ENCODE assay signal across 25 cellular contexts in the genomic region with DNA sequence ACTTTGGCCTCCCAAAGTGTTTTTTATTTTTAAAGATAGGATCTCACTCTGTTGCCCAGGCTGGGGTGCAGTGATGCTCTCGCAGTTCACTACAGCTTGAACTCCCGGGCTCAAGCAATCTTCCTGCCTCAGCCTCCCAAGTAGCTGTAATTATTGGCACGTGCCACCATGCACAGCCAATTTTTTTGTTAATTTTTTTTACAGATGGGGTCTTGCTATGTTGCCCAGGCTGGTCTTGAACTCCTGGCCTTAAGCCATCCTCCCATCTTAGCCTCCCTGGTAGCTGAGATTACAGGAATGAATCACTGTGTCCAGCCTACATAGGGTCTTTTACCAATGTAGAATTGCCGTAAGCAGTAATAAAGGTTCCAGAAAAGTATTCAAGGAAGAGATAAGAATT. TPM values are rescaled to one million over a fixed set of nuclear protein-coding genes. Genes with fewer than 3 reads are reported as not detected.
DNase-seq lines count a peak whose midpoint lies in the region; ATAC-seq, FAIRE-seq and TF ChIP-seq lines count a peak whose summit lies in the region.
"Had no signal": no experiment of that assay in that cellular context is flagged by ENCODE, and none has a peak within 500 bp of the region (broad histone marks: within the 10 kb centered on the region; RNA-seq: fewer than 3 reads in every experiment).

No MANE protein-coding gene starts in this region.

- H3K9me3 ChIP-seq in HepG2 (ENCODE audit: low read length) = no peaks in the 10 kb centered on the region
- H3K9me3 ChIP-seq in right lobe of liver = no peaks in the 10 kb centered on the region
- no peaks in the 10 kb centered on the region for H3K9me3 ChIP-seq in K562 (replicated peaks; ENCODE audit: control insufficient read depth, insufficient read depth, low read depth, low read length)
- H3K9me3 ChIP-seq in neutrophil = no peaks in the 10 kb centered on the region
- H3K9me3 ChIP-seq: BE2C had no signal

- DNase-seq in HepG2 (ENCODE audit: low spot score) (no peak), right lobe of liver (no peak), HFFc6 (no peak), K562 (ENCODE audit: extremely low read depth in 1 of 4, low spot score in 3 of 4) (no peak), NCI-H1048 (lab: John Stamatoyannopoulos, UW) (no peak)
- DNase-seq in T-helper 2 cell treated with Interferon-gamma antibody and Interleukin-4, amounts not matched to agents 5 μg/mL and 100 μg/mL, for 36 hours (ENCODE audit: low spot score) = no peak
- DNase-seq: 8988T; ACHN; BE2C; C1 segment of cervical spinal cord; CD4-positive, alpha-beta memory T cell; CD4-positive, CD25-positive, alpha-beta regulatory T cell; CD8-positive, alpha-beta memory T cell; COR-L47; DMS 273 treated with DMSO at 0.1 percent for 48 hours; DMS79 treated with DMSO at 0.1 percent for 48 hours; GF-D8 had no signal

- TF ChIP-seq POLR2A in HepG2 (IDR thresholded peaks at IDR 0.05; ENCODE audit: insufficient read depth in 1 of 2, low read depth in 2 of 2, low read length in 2 of 2) (no peak), right lobe of liver (IDR thresholded peaks at IDR 0.05) (no peak), K562 (conservative IDR thresholded peaks at IDR 0.05) (no peak)

- H3K9ac ChIP-seq in HepG2 (ENCODE audit: insufficient read depth, low read depth, low read length) (no peak overlapping the region), K562 (ENCODE audit: insufficient read depth in 1 of 2, low read depth in 2 of 2, low read length in 2 of 2) (no peak overlapping the region)
- H3K9ac ChIP-seq: BLaER1 had no signal

- H3K36me3 Mint-ChIP-seq in HFFc6 (ENCODE audit: low read depth) = peaks cover 26% of the 10 kb centered on the region
- H3K36me3 Mint-ChIP-seq in stimulated activated memory B cell treated with anti-CD40 and anti-IgM and Interleukin-4, amounts not matched to agents 10 μg/mL and 1 μg/mL and 100 μg/mL, for 72 hours = peaks cover 33% of the 10 kb centered on the region
- H3K36me3 Mint-ChIP-seq in T-helper 2 cell treated with Interferon-gamma antibody and Interleukin-4, amounts not matched to agents 5 μg/mL and 100 μg/mL, for 36 hours (ENCODE audit: low read depth) = peaks cover 11% of the 10 kb centered on the region

- no peaks in the 10 kb centered on the region for H3K9me3 Mint-ChIP-seq in HFFc6
- no peaks in the 10 kb centered on the region for H3K9me3 Mint-ChIP-seq in stimulated activated memory B cell treated with anti-CD40 and anti-IgM and Interleukin-4, amounts not matched to agents 10 μg/mL and 1 μg/mL and 100 μg/mL, for 72 hours
- H3K9me3 Mint-ChIP-seq in T-helper 2 cell treated with Interferon-gamma antibody and Interleukin-4, amounts not matched to agents 5 μg/mL and 100 μg/mL, for 36 hours = no peaks in the 10 kb centered on the region
- H3K9me3 Mint-ChIP-seq: CD4-positive, CD25-positive, alpha-beta regulatory T cell; CD8-positive, alpha-beta memory T cell had no signal

- no peak for TF ChIP-seq RAD21 in HepG2 (CRISPR knock-in tag; IDR thresholded peaks at IDR 0.05)
- TF ChIP-seq RAD21 in K562 (CRISPR knock-in tag; conservative IDR thresholded peaks at IDR 0.05 in 1 of 2, IDR thresholded peaks at IDR 0.05 in 1 of 2) = no peak

- H3K79me2 ChIP-seq in HepG2 (ENCODE audit: insufficient read depth, low read length) = no peaks in the 10 kb centered on the region
- H3K79me2 ChIP-seq in K562 (ENCODE audit: control insufficient read depth, insufficient read depth, low read length) = no peaks in the 10 kb centered on the region

- no peak overlapping the region for H3K27ac ChIP-seq in HepG2 (ENCODE audit: extremely low read length, insufficient read depth, low read length)
- no peak overlapping the region for H3K27ac ChIP-seq in right lobe of liver
- H3K27ac ChIP-seq in K562 (ENCODE audit: extremely low read depth, low read depth, low read length) = no peak overlapping the region
- peak overlapping the region; percentile 77 for H3K27ac ChIP-seq in neutrophil
- H3K27ac ChIP-seq: BLaER1 had no signal

- BruUV-seq in HepG2 (replicated peaks; lab: Mats Ljungman, UMichigan) = no TSS peak
- BruUV-seq in K562 (replicated peaks; lab: Mats Ljungman, UMichigan) = no TSS peak

- H3K4me3 ChIP-seq in HepG2 (replicated peaks in 1 of 3; ENCODE audit: insufficient read depth in 1 of 3, low read depth in 2 of 3, low read length in 3 of 3) (no peak overlapping the region), right lobe of liver (no peak overlapping the region), K562 (no peak overlapping the region), neutrophil (ENCODE audit: low read depth in 1 of 2, low read length in 1 of 2) (no peak overlapping the region)
- H3K4me3 ChIP-seq: BLaER1 had no signal

- CTCF ChIA-PET in HepG2 (lab: Yijun Ruan, JAX; ENCODE audit: low intra/inter-chr PET ratio, low total read pairs) (no interaction called here), K562 (lab: Yijun Ruan, JAX; ENCODE audit: low intra/inter-chr PET ratio) (interaction anchor here (0.7 kb wide), 1 partner anchor 950 kb away, joined by 4 read pairs; no protein-coding TSS in a partner anchor)

- TF ChIP-seq CTCF in HepG2 (CRISPR knock-in tag; IDR thresholded peaks at IDR 0.05) (no peak), right lobe of liver (IDR thresholded peaks at IDR 0.05) (no peak), HFFc6 (IDR thresholded peaks at IDR 0.05) (no peak), K562 (IDR thresholded peaks at IDR 0.05 in 2 of 3, conservative IDR thresholded peaks at IDR 0.05 in 1 of 3; ENCODE audit: insufficient read depth in 2 of 3, low read depth in 1 of 3, low read length in 3 of 3) (no peak), neutrophil (IDR thresholded peaks at IDR 0.05) (no peak)

- no peaks in the 10 kb centered on the region; the same call in 1 of the 2 replicates for H3K27me3 Mint-ChIP-seq in HFFc6 (ENCODE audit: insufficient read depth)
- H3K27me3 Mint-ChIP-seq in stimulated activated memory B cell treated with anti-CD40 and anti-IgM and Interleukin-4, amounts not matched to agents 10 μg/mL and 1 μg/mL and 100 μg/mL, for 72 hours = no peaks in the 10 kb centered on the region
- H3K27me3 Mint-ChIP-seq in T-helper 2 cell treated with Interferon-gamma antibody and Interleukin-4, amounts not matched to agents 5 μg/mL and 100 μg/mL, for 36 hours (ENCODE audit: low read depth) = no peaks in the 10 kb centered on the region
- H3K27me3 Mint-ChIP-seq: CD4-positive, alpha-beta memory T cell; CD4-positive, CD25-positive, alpha-beta regulatory T cell; CD8-positive, alpha-beta memory T cell had no signal

- H3K27me3 ChIP-seq in HepG2 (ENCODE audit: control insufficient read depth in 1 of 2, insufficient read depth in 2 of 2, low read length in 2 of 2) (no peaks in the 10 kb centered on the region), right lobe of liver (no peaks in the 10 kb centered on the region), K562 (ENCODE audit: control insufficient read depth in 2 of 2, insufficient read depth in 2 of 2, low read length in 2 of 2) (no peaks in the 10 kb centered on the region), neutrophil (no peaks in the 10 kb centered on the region)
- H3K27me3 ChIP-seq: BE2C, BLaER1 had no signal

- intact Hi-C loops in HepG2 (cut with micrococcal nuclease; ENCODE audit: unreplicated experiment) = no loop called here
- intact Hi-C loops in right lobe of liver (cut with DNase I) = no loop called here
- intact Hi-C loops in K562 (cut with micrococcal nuclease) = no loop called here

- H3K36me3 ChIP-seq in HepG2 (replicated peaks in 1 of 2; ENCODE audit: control insufficient read depth in 1 of 2, insufficient read depth in 2 of 2, low read length in 2 of 2) (peaks cover 1 to 4% of the 10 kb centered on the region in 2 experiments; a peak in 1 of 5 replicates), right lobe of liver (no peaks in the 10 kb centered on the region), K562 (ENCODE audit: control insufficient read depth, insufficient read depth, low read length) (peaks cover 6% of the 10 kb centered on the region; the same call in 1 of the 3 replicates), neutrophil (peaks cover 17% of the 10 kb centered on the region)
- H3K36me3 ChIP-seq: BE2C had no signal

- no peak overlapping the region for H3K4me2 ChIP-seq in HepG2 (ENCODE audit: low read depth, low read length)
- H3K4me2 ChIP-seq in K562 (ENCODE audit: insufficient read depth, low read length) = no peak overlapping the region
- H3K4me2 ChIP-seq: BLaER1 had no signal

- H2AFZ ChIP-seq in HepG2 (ENCODE audit: low read length) (no peak overlapping the region), K562 (ENCODE audit: low read depth, low read length) (no peak overlapping the region)

- no peaks in the 10 kb centered on the region for H3K4me1 ChIP-seq in HepG2 (ENCODE audit: insufficient read depth, low read length)
- no peaks in the 10 kb centered on the region for H3K4me1 ChIP-seq in right lobe of liver
- H3K4me1 ChIP-seq in K562 (replicated peaks in 1 of 2; ENCODE audit: control insufficient read depth in 2 of 2, insufficient read depth in 2 of 2, low read length in 2 of 2) = no peaks in the 10 kb centered on the region; a peak in 1 of 5 replicates
- peaks cover 45 to 58% of the 10 kb centered on the region in 2 experiments for H3K4me1 ChIP-seq in neutrophil (ENCODE audit: control insufficient read depth in 1 of 2, insufficient read depth in 1 of 2, low read depth in 1 of 2, low read length in 1 of 2)
- H3K4me1 ChIP-seq: BE2C, BLaER1 had no signal

- ATAC-seq in HepG2 (no peak), right lobe of liver (no peak), K562 (no peak)
- ATAC-seq in stimulated activated memory B cell treated with anti-CD40 and anti-IgM and Interleukin-4, amounts not matched to agents 10 μg/mL and 1 μg/mL and 100 μg/mL, for 72 hours = no peak

- FAIRE-seq in HepG2 (lab: Jason Lieb, UNC) = no peak
- no peak for FAIRE-seq in K562 (lab: Jason Lieb, UNC)
- FAIRE-seq: A204.1, G401.6, GM12891, GM19239 had no signal

- no peak overlapping the region; the same call in 1 of the 2 replicates for H3K4me3 Mint-ChIP-seq in HFFc6
- no peak overlapping the region for H3K4me3 Mint-ChIP-seq in stimulated activated memory B cell treated with anti-CD40 and anti-IgM and Interleukin-4, amounts not matched to agents 10 μg/mL and 1 μg/mL and 100 μg/mL, for 72 hours
- H3K4me3 Mint-ChIP-seq in T-helper 2 cell treated with Interferon-gamma antibody and Interleukin-4, amounts not matched to agents 5 μg/mL and 100 μg/mL, for 36 hours = no peak overlapping the region
- H3K4me3 Mint-ChIP-seq: CD14-positive monocyte; CD4-positive, alpha-beta memory T cell; CD4-positive, CD25-positive, alpha-beta regulatory T cell; CD8-positive, alpha-beta memory T cell had no signal

- no peaks in the 10 kb centered on the region for H4K20me1 ChIP-seq in HepG2 (ENCODE audit: insufficient read depth, low read length)
- H4K20me1 ChIP-seq in K562 (replicated peaks; ENCODE audit: control insufficient read depth, insufficient read depth, low read length) = no peaks in the 10 kb centered on the region
- H4K20me1 ChIP-seq: BLaER1 had no signal

- no peaks in the 10 kb centered on the region for H3K9me1 ChIP-seq in K562 (ENCODE audit: control insufficient read depth, insufficient read depth, low read length)

- in situ Hi-C loops in HepG2 (cut with HindIII; ENCODE audit: extremely low pct_ligation_motif_present, low pct_unique_long_range_greater_than_20kb) = no loop called here
- in situ Hi-C loops in K562 (cut with MboI) = no loop called here

- WGBS in HepG2 (ENCODE audit: low lambda C conversion rate) = 95% methylated on average over 4 of the region's 4 CpGs
- WGBS in right lobe of liver (ENCODE audit: insufficient coverage, low coverage, low lambda C conversion rate, missing lambda C conversion rate) = 94% methylated on average over 4 of the region's 4 CpGs
- 62% methylated on average over 4 of the region's 4 CpGs for WGBS in K562 (ENCODE audit: insufficient coverage, low coverage, missing lambda C conversion rate)

- POLR2A ChIA-PET in HepG2 (lab: Yijun Ruan, JAX) (no interaction called here), K562 (lab: Yijun Ruan, JAX) (interaction anchor here (0.8 to 1.6 kb wide), 2 partner anchors 36 to 48 kb away, joined by 4 read pairs; partner anchors contain the start of gene HP1BP3)

- H3K27ac Mint-ChIP-seq in HFFc6 = peak overlapping the region; percentile 14; the same call in 1 of the 2 replicates
- H3K27ac Mint-ChIP-seq in stimulated activated memory B cell treated with anti-CD40 and anti-IgM and Interleukin-4, amounts not matched to agents 10 μg/mL and 1 μg/mL and 100 μg/mL, for 72 hours = no peak overlapping the region
- no peak overlapping the region for H3K27ac Mint-ChIP-seq in T-helper 2 cell treated with Interferon-gamma antibody and Interleukin-4, amounts not matched to agents 5 μg/mL and 100 μg/mL, for 36 hours
- H3K27ac Mint-ChIP-seq: CD4-positive, CD25-positive, alpha-beta regulatory T cell; CD8-positive, alpha-beta memory T cell had no signal

- H3K4me1 Mint-ChIP-seq in HFFc6 (ENCODE audit: low read depth) = peaks cover 24% of the 10 kb centered on the region
- H3K4me1 Mint-ChIP-seq in stimulated activated memory B cell treated with anti-CD40 and anti-IgM and Interleukin-4, amounts not matched to agents 10 μg/mL and 1 μg/mL and 100 μg/mL, for 72 hours = no peaks in the 10 kb centered on the region
- peaks cover 2% of the 10 kb centered on the region for H3K4me1 Mint-ChIP-seq in T-helper 2 cell treated with Interferon-gamma antibody and Interleukin-4, amounts not matched to agents 5 μg/mL and 100 μg/mL, for 36 hours (ENCODE audit: low read depth)
- H3K4me1 Mint-ChIP-seq: CD4-positive, alpha-beta memory T cell; CD8-positive, alpha-beta memory T cell had no signal

- TF ChIP-seq EP300 in HepG2 (IDR thresholded peaks at IDR 0.05; ENCODE audit: low read depth in 2 of 2, low read length in 2 of 2) (no peak), HepG2 (CRISPR knock-in tag; IDR thresholded peaks at IDR 0.05; ENCODE audit: borderline replicate concordance) (no peak), K562 (IDR thresholded peaks at IDR 0.05; ENCODE audit: low read length) (no peak)

RNA-seq across cellular contexts. Expression of gene HP1BP3, which starts 49.1 kb away (rescaled TPM):
- 137 and 163 TPM in 2 replicates for total RNA-seq in HepG2 (2016; rRNA removed; fragmentation: Illumina TruSeq; extraction: Trizol)
- total RNA-seq in HepG2 (2016; cell fraction: cytosol; rRNA removed; fragmentation: Illumina TruSeq; extraction: Trizol; ENCODE audit: low read depth) = 199 and 242 TPM in 2 replicates
- total RNA-seq in HepG2 (2016; cell fraction: insoluble cytoplasmic fraction; rRNA removed; fragmentation: Illumina TruSeq; extraction: Trizol) = 127 and 136 TPM in 2 replicates
- total RNA-seq in HepG2 (2016; cell fraction: membrane; rRNA removed; fragmentation: Illumina TruSeq; extraction: Trizol) = 121 and 142 TPM in 2 replicates
- total RNA-seq in HepG2 (2016; cell fraction: nucleus; rRNA removed; fragmentation: Illumina TruSeq; extraction: Trizol) = 131 and 144 TPM in 2 replicates
- polyA plus RNA-seq in HepG2 (2011; rRNA removed) = 88.7 and 98.5 TPM in 2 replicates
- polyA plus RNA-seq in HepG2 (2011; cell fraction: cytosol; rRNA removed) = 46.9 and 55.6 TPM in 2 replicates
- 118 and 119 TPM in 2 replicates for polyA plus RNA-seq in HepG2 (2011; cell fraction: nucleus; rRNA removed)
- 63.1 and 84.6 TPM in 2 replicates for polyA plus RNA-seq in HepG2 (2012)
- 6.5 and 7.7 TPM in 2 replicates for polyA plus RNA-seq in HepG2 (2016; cell fraction: cytosol; fragmentation: Illumina TruSeq; extraction: Trizol; ENCODE audit: low read depth)
- polyA plus RNA-seq in HepG2 (2016; cell fraction: insoluble cytoplasmic fraction; fragmentation: Illumina TruSeq; extraction: Trizol; ENCODE audit: low read depth) = 121 TPM in 2 replicates
- 20.7 and 20.9 TPM in 2 replicates for polyA plus RNA-seq in HepG2 (2016; cell fraction: membrane; fragmentation: Illumina TruSeq; extraction: Trizol; ENCODE audit: low read depth)
- 198 and 208 TPM in 2 replicates for polyA plus RNA-seq in HepG2 (2016; cell fraction: nucleus; fragmentation: Illumina TruSeq; extraction: Trizol; ENCODE audit: insufficient read depth, low read depth)
- polyA minus RNA-seq in HepG2 (2011; rRNA and poly(A)+ RNA removed; ENCODE audit: low replicate concordance) = 48.7 and 70.5 TPM in 2 replicates
- 74.2 and 80.9 TPM in 2 replicates for polyA minus RNA-seq in HepG2 (2011; cell fraction: cytosol; rRNA and poly(A)+ RNA removed)
- 129 and 144 TPM in 2 replicates for polyA minus RNA-seq in HepG2 (2011; cell fraction: nucleus; rRNA and poly(A)+ RNA removed)
- 10 to 100 TPM; 60.6 to 84.6 (median 70.7) TPM for total RNA-seq in right lobe of liver
- 100 to 1,000 TPM; 171 to 207 (median 200) TPM for total RNA-seq in HFFc6 (2021; fragmentation: NEBNext Ultra II Directional; extraction: Animal tissue kit (Norgen Biotek cat#: 25700))
- 380 and 955 TPM in 2 replicates for total RNA-seq in K562 (2011; cell fraction: chromatin; rRNA removed; ENCODE audit: low replicate concordance)
- 300 and 376 TPM in 2 replicates for total RNA-seq in K562 (2011; cell fraction: nucleolus; rRNA removed)
- 522 and 634 TPM in 2 replicates for total RNA-seq in K562 (2011; cell fraction: nucleoplasm; rRNA removed)
- 238 and 258 TPM in 2 replicates for total RNA-seq in K562 (2014; rRNA removed)
- total RNA-seq in K562 (2014; rRNA removed; fragmentation: Illumina TruSeq; extraction: Trizol) = 240 and 266 TPM in 2 replicates
- 214 and 223 TPM in 2 replicates for total RNA-seq in K562 (2015; rRNA removed; fragmentation: Illumina TruSeq; extraction: Trizol)
- 200 and 209 TPM in 2 replicates for total RNA-seq in K562 (2021)
- polyA plus RNA-seq in K562 (2011; rRNA removed) = 334 and 405 TPM in 2 replicates
- polyA plus RNA-seq in K562 (2011; cell fraction: cytosol; rRNA removed) = 93.8 and 160 TPM in 2 replicates
- polyA plus RNA-seq in K562 (2011; cell fraction: nucleus; rRNA removed) = 573 and 692 TPM in 2 replicates
- 167 and 255 TPM in 2 replicates for polyA plus RNA-seq in K562 (2012)
- polyA plus RNA-seq in K562 (2014; fragmentation: Illumina TruSeq; extraction: Trizol) = 217 and 270 TPM in 2 replicates
- 10 to 100 TPM; 57.3 to 87.1 TPM for polyA plus RNA-seq in K562 (2014; fragmentation: Nextera tagmentation; extraction: Ambion mirVana)
- 481 and 513 TPM in 2 replicates for polyA plus RNA-seq in K562 (2014; rRNA removed)
- polyA minus RNA-seq in K562 (2011; rRNA and poly(A)+ RNA removed) = 178 and 222 TPM in 2 replicates
- polyA minus RNA-seq in K562 (2011; cell fraction: cytosol; rRNA and poly(A)+ RNA removed) = 78.7 and 89.8 TPM in 2 replicates
- polyA minus RNA-seq in K562 (2011; cell fraction: nucleus; rRNA and poly(A)+ RNA removed) = 234 and 349 TPM in 2 replicates

Comparison
In these comparisons a context has a peak if more than half of its experiments do, and no peak if none do; other contexts are left out.
1. Of the 241 proteins assayed by ChIP-seq in both HepG2 and K562: peak only in HepG2: none; only in K562: none; in both: ZNF121; in neither: 240.